8 cellular contexts compared by ENCODE assay signal in genomic region chr1:12230549-12231275, GRCh38. TPM values are rescaled to one million over a fixed set of nuclear protein-coding genes. Genes with fewer than 3 reads are reported as not detected.
DNase-seq lines count a peak whose midpoint lies in the region; ATAC-seq, FAIRE-seq and TF ChIP-seq lines count a peak whose summit lies in the region.

No MANE protein-coding gene starts in this region.

- peaks cover 0 to 5% of the 10 kb centered on the region in 2 donors for H3K4me1 ChIP-seq in kidney (ENCODE audit: control insufficient read depth in 1 of 2, insufficient read depth in 1 of 2, low read depth in 1 of 2, low read length in 2 of 2)

- peak overlapping the region; percentile 79 for H3K4me3 Mint-ChIP-seq in stimulated activated effector memory CD8-positive, alpha-beta T cell treated with anti-CD3 and anti-CD28 coated beads, Interleukin-12 subunit alpha, Interleukin-12 subunit beta, amount 100 ng/mL, for 72 hours

- H3K9me3 ChIP-seq in kidney (ENCODE audit: control insufficient read depth in 1 of 2, low read length in 2 of 2) = no peaks in the 10 kb centered on the region

- peak overlapping the region; percentile 74 for H3K27ac Mint-ChIP-seq in stimulated activated effector memory CD8-positive, alpha-beta T cell treated with anti-CD3 and anti-CD28 coated beads, Interleukin-12 subunit alpha, Interleukin-12 subunit beta, amount 100 ng/mL, for 72 hours

- intact Hi-C loops in kidney (cut with DNase I) = no loop called here

- H3K9ac ChIP-seq in kidney (ENCODE audit: low read length in 2 of 2) = peak overlapping the region; percentile 90 to 95

- no peak for FAIRE-seq in bronchial epithelial cell (lab: Jason Lieb, UNC)
- FAIRE-seq in kidney (lab: Jason Lieb, UNC) = no peak

- H3K27me3 ChIP-seq in bronchial epithelial cell (ENCODE audit: control insufficient read depth, insufficient read depth, low read length) = no peaks in the 10 kb centered on the region

- H3K36me3 Mint-ChIP-seq in stimulated activated effector memory CD8-positive, alpha-beta T cell treated with anti-CD3 and anti-CD28 coated beads, Interleukin-12 subunit alpha, Interleukin-12 subunit beta, amount 100 ng/mL, for 72 hours = peaks cover 15% of the 10 kb centered on the region

- H3K4me3 ChIP-seq in AG09309 (ENCODE audit: control insufficient read depth, low read depth, low read length) (peak overlapping the region; percentile 88), bronchial epithelial cell (ENCODE audit: low read depth, low read length) (peak overlapping the region; percentile 92), kidney (ENCODE audit: low read length in 2 of 2) (peak overlapping the region; percentile 93 to 97)

- H3K4me1 Mint-ChIP-seq in stimulated activated effector memory CD8-positive, alpha-beta T cell treated with anti-CD3 and anti-CD28 coated beads, Interleukin-12 subunit alpha, Interleukin-12 subunit beta, amount 100 ng/mL, for 72 hours = peaks cover 10% of the 10 kb centered on the region

- DNase-seq in AG09309 (ENCODE audit: low read depth) = no peak
- peak; percentile 3 for DNase-seq in NCI-H69 (lab: John Stamatoyannopoulos, UW)
- no peak for DNase-seq in bronchial epithelial cell (ENCODE audit: low read depth)
- peak; percentile 84 for DNase-seq in kidney
- DNase-seq in stimulated activated effector memory CD8-positive, alpha-beta T cell treated with anti-CD3 and anti-CD28 coated beads, Interleukin-12 subunit alpha, Interleukin-12 subunit beta, amount 100 ng/mL, for 72 hours (ENCODE audit: low spot score in 2 of 2) = no peak
- DNase-seq in stimulated activated CD4-positive, alpha-beta T cell treated with anti-CD3 and anti-CD28 coated beads, Interleukin-1b, Interleukin-23, amount 100 ng/mL, for 48 hours = no peak
- DNase-seq in T1000 (lab: John Stamatoyannopoulos, UW) = no peak

- H3K27ac ChIP-seq in kidney (ENCODE audit: low read depth in 2 of 2, low read length in 2 of 2) = peak overlapping the region; percentile 79 to 86

- H3K36me3 ChIP-seq in bronchial epithelial cell (ENCODE audit: control insufficient read depth, insufficient read depth, low read length) (peaks cover 2% of the 10 kb centered on the region), kidney (ENCODE audit: control insufficient read depth in 1 of 2, insufficient read depth in 2 of 2, low read length in 2 of 2) (no peaks in the 10 kb centered on the region)

- TF ChIP-seq CTCF in AG09309 (IDR thresholded peaks at IDR 0.05; ENCODE audit: control insufficient read depth, insufficient read depth, low read depth, low read length, missing control alignments) (no peak), bronchial epithelial cell (IDR thresholded peaks at IDR 0.05; ENCODE audit: insufficient read depth, low read length, severe bottlenecking) (no peak), kidney (IDR thresholded peaks at IDR 0.05; ENCODE audit: borderline replicate concordance, extremely low read depth, insufficient read depth) (no peak)

- ATAC-seq in GM19351 (IDR thresholded peaks at IDR 0.05; ENCODE audit: unreplicated experiment) = peak; percentile 28
- ATAC-seq in stimulated activated effector memory CD8-positive, alpha-beta T cell treated with anti-CD3 and anti-CD28 coated beads, Interleukin-12 subunit alpha, Interleukin-12 subunit beta, amount 100 ng/mL, for 72 hours = peak; percentile 23

- H3K9me3 Mint-ChIP-seq in stimulated activated effector memory CD8-positive, alpha-beta T cell treated with anti-CD3 and anti-CD28 coated beads, Interleukin-12 subunit alpha, Interleukin-12 subunit beta, amount 100 ng/mL, for 72 hours = no peaks in the 10 kb centered on the region

RNA-seq across cellular contexts. Expression of gene VPS13D, which starts 0.9 kb away (rescaled TPM):
- total RNA-seq in bronchial epithelial cell (25.8 and 34.9 TPM in 2 replicates), kidney (75.8 TPM)
- 19.4 TPM for polyA plus RNA-seq in kidney (ENCODE audit: insufficient read depth, low read depth, low replicate concordance)

Comparison
In these comparisons a context has a peak if more than half of its experiments do, and no peak if none do; other contexts are left out.
1. DNase-seq: peak in NCI-H69 (single experiment) and kidney (single experiment); none in AG09309 (single experiment), bronchial epithelial cell (single experiment), stimulated activated effector memory CD8-positive, alpha-beta T cell treated with anti-CD3 and anti-CD28 coated beads, Interleukin-12 subunit alpha, Interleukin-12 subunit beta, amount 100 ng/mL, for 72 hours (0 of 2), stimulated activated CD4-positive, alpha-beta T cell treated with anti-CD3 and anti-CD28 coated beads, Interleukin-1b, Interleukin-23, amount 100 ng/mL, for 48 hours (single experiment) and T1000 (single experiment).
2. Peak in every context shown above with its lines, with median percentiles within 50 percentile points of each other: H3K4me3 ChIP-seq.